8 cellular contexts compared by ENCODE assay signal in the genomic region with DNA sequence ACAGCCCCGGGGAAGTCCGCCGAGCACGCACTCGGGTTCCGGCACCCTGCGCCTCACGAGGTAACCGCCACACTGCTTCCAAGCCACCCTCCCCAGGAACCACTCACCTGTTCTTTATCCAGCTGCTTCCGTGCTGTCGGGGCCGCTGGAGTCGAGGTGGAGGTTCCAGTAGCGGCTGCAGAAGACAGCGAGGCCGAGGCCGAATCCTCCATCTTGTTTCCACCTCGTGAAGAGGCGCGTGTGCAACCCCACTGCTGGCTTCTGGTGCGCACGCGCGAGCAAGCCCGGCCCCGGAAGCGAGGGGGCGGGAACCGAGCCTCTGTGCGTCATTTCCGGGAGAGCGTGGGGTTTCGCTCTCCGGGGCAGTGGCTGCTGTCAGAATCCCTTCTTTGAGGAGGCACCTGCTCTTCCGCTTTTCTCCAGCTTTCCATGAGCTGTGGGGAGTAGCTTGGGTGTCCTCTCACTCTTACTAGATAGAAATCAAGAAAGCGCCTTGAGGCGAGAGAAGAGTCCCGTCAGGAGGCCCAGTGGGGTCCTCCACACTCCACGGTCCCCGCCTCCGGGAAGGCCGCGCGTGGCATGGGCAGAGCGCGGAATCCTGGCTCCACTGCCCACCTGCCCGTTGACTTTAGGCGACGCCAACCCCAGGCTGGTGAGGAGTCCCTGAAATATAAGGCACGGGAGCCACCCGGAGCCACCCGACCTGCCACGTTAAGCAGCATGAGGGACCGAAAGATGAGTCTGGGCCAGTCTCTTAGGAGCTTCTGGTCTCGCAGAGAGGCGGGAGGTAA. TPM values are rescaled to one million over a fixed set of nuclear protein-coding genes. Genes with fewer than 3 reads are reported as not detected.
DNase-seq lines count a peak whose midpoint lies in the region; ATAC-seq, FAIRE-seq and TF ChIP-seq lines count a peak whose summit lies in the region.

A gene (minus strand): TSS at position 242 of the 791 bp plus-strand sequence. CDS start 30 bp downstream, at position 212.

- 0 to 1% (median 0%) methylated on average over 55 to 56 of the region's 56 CpGs for WGBS in small intestine, 3 donors

- peak within 1 kb of the TSS; percentile 99 for H3K4me3 ChIP-seq in AG04450 (ENCODE audit: low read depth, low read length)
- peak within 1 kb of the TSS; percentile 59 to 70 for H3K4me3 ChIP-seq in small intestine (ENCODE audit: low read depth in 1 of 2, low read length in 2 of 2)

- DNase-seq in AG04450 (ENCODE audit: low read depth, low spot score), result peak; percentile 74
- DNase-seq in NCI-H2196 treated with DMSO at 0.1 percent for 48 hours (lab: John Stamatoyannopoulos, UW; ENCODE audit: unreplicated experiment), result peak; percentile 76
- peak; percentile 95 to 96 for DNase-seq in T47D (ENCODE audit: low read depth in 1 of 2, low spot score in 1 of 2)
- peak; percentile 100 for DNase-seq in iPS-NIHi11 (ENCODE audit: low spot score)
- DNase-seq in small intestine, result peak; percentile 95

- POLR2A ChIA-PET in AG04450 (lab: Yijun Ruan, JAX), result interaction anchor here (0.6 to 1.9 kb wide), 4 partner anchors 15 to 170 kb away, joined by 3 to 5 read pairs (median 4); a partner anchor contains a TSS

- FAIRE-seq in small intestine (lab: Jason Lieb, UNC), result no peak

- peaks cover 0 to 7% of the 10 kb centered on the region in 2 donors for H3K4me1 ChIP-seq in small intestine (ENCODE audit: control insufficient read depth in 2 of 2, insufficient read depth in 1 of 2, low read depth in 1 of 2, low read length in 1 of 2)

- CTCF ChIA-PET in AG04450 (lab: Charles Lee), result interaction anchor here (0.7 to 2.8 kb wide), 3 partner anchors 216 to 455 kb away, joined by 3 to 11 read pairs (median 3); no protein-coding TSS in a partner anchor

- no peak for TF ChIP-seq CTCF in AG04450 (IDR thresholded peaks at IDR 0.05; ENCODE audit: low read depth, low read length)
- no peak for TF ChIP-seq CTCF in VCaP (conservative IDR thresholded peaks at IDR 0.05)

- in situ Hi-C loops in T47D (cut with HindIII; ENCODE audit: low pct_unique_long_range_greater_than_20kb, low sequenced_read_pairs), result no loop called here

- H3K27ac ChIP-seq in AG04450 (ENCODE audit: low read depth, low read length) (peak within 1 kb of the TSS; percentile 78), VCaP (peak within 1 kb of the TSS; percentile 83), small intestine (ENCODE audit: low read depth in 1 of 2, low read length in 1 of 2) (peak within 1 kb of the TSS; percentile 65 to 89)

- H3K27me3 ChIP-seq in AG04450 (ENCODE audit: control insufficient read depth, insufficient read depth, low read length), result no peaks in the 10 kb centered on the region
- H3K27me3 ChIP-seq in small intestine (ENCODE audit: control insufficient read depth in 2 of 2, insufficient read depth in 2 of 2, low read length in 2 of 2), result no peaks in the 10 kb centered on the region

- H3K36me3 ChIP-seq in small intestine (ENCODE audit: control insufficient read depth in 2 of 2, insufficient read depth in 2 of 2, low read length in 2 of 2), result peaks cover 4 to 11% of the 10 kb centered on the region in 2 donors

- peaks cover 3% of the 10 kb centered on the region; the same call in 1 of the 2 replicates for H3K9me3 ChIP-seq in AG04450 (ENCODE audit: control insufficient read depth, insufficient read depth, low read length)
- H3K9me3 ChIP-seq in small intestine (ENCODE audit: control insufficient read depth, low read depth), result no peaks in the 10 kb centered on the region

- ATAC-seq in GM18907 (IDR thresholded peaks at IDR 0.05; ENCODE audit: unreplicated experiment) (peak; percentile 82), HG03139 (IDR thresholded peaks at IDR 0.05; ENCODE audit: unreplicated experiment) (peak; percentile 86)

RNA-seq across cellular contexts. Expression of the gene that starts here (rescaled TPM):
- 106 and 169 TPM in 2 replicates for polyA plus RNA-seq in AG04450 (2011; rRNA removed)
- 30.5 and 51.3 TPM in 2 replicates for polyA minus RNA-seq in AG04450 (2011; rRNA and poly(A)+ RNA removed)
- 100 to 1,000 TPM in 1 of 3 donors, 10 to 100 TPM in 2; 53.0 to 106 (median 89.7) TPM for polyA plus RNA-seq in small intestine

Comparison
In these comparisons a context has a peak if more than half of its experiments do, and no peak if none do; other contexts are left out.
1. Peak in every context shown above with its lines: DNase-seq, ATAC-seq, H3K4me3 ChIP-seq and H3K27ac ChIP-seq.